In genomic region chr11:75344186-75344585, GRCh38 we compare ENCODE assay signal across 16 cellular contexts. TPM values are rescaled to one million over a fixed set of nuclear protein-coding genes. Genes with fewer than 3 reads are reported as not detected.
A peak's percentile ranks its signal among the peaks of the same experiment; 100 is the strongest.
DNase-seq lines count a peak whose midpoint lies in the region; FAIRE-seq and TF ChIP-seq lines count a peak whose summit lies in the region.
"Had no signal": no experiment of that assay in that cellular context is flagged by ENCODE, and none has a peak within 500 bp of the region (broad histone marks: within the 10 kb centered on the region; RNA-seq: fewer than 3 reads in every experiment).

No MANE protein-coding gene starts in this region.

- H3K56ac ChIP-seq in H1 (replicated peaks; ENCODE audit: insufficient read length, low read depth, low read length) = no peak overlapping the region

- H3K18ac ChIP-seq in H1 (ENCODE audit: extremely low read depth, low read length) = peak overlapping the region; percentile 34

- H3K14ac ChIP-seq in H1 (ENCODE audit: insufficient read length) = peak overlapping the region; percentile 52

- TF ChIP-seq EP300 in H1 (IDR thresholded peaks at IDR 0.05; ENCODE audit: borderline replicate concordance in 1 of 2, low read depth in 2 of 2, low read length in 2 of 2) = no peak

- H2AK5ac ChIP-seq in H1 (ENCODE audit: low read depth, low read length) = peak overlapping the region; percentile 93; the same call in 1 of the 2 replicates

- no peak overlapping the region; the same call in none of the 2 replicates for H4K8ac ChIP-seq in H1 (ENCODE audit: extremely low read depth, insufficient read depth, low read length)

- CTCF ChIA-PET in H1 (lab: Charles Lee; ENCODE audit: partially characterized antibody) = interaction anchor here (1.6 to 6.1 kb wide), 3 partner anchors 32 to 65 kb away, joined by 6 to 45 read pairs (median 8); no protein-coding TSS in a partner anchor

- H2AFZ ChIP-seq in H1 (ENCODE audit: low read length) = no peak overlapping the region

- peaks cover 17 to 45% (median 26%) of the 10 kb centered on the region in 4 experiments for H3K4me1 ChIP-seq in H1 (replicated peaks in 1 of 4; ENCODE audit: control insufficient read depth in 3 of 4, insufficient read depth in 4 of 4, low read length in 3 of 4)

- H3K36me3 Mint-ChIP-seq in neural crest cell (ENCODE audit: low read depth) = no peaks in the 10 kb centered on the region
- H3K36me3 Mint-ChIP-seq: mesothelial cell of epicardium had no signal

- no peaks in the 10 kb centered on the region for H3K27me3 Mint-ChIP-seq in neural crest cell (ENCODE audit: low read depth)
- H3K27me3 Mint-ChIP-seq: B cell had no signal

- peak overlapping the region; percentile 83; the same call in 1 of the 2 replicates for H2BK15ac ChIP-seq in H1 (ENCODE audit: low read length)

- H3K4me3 Mint-ChIP-seq in neural crest cell = no peak overlapping the region
- H3K4me3 Mint-ChIP-seq: B cell, mesothelial cell of epicardium had no signal

- peak overlapping the region; percentile 18 for H3K4ac ChIP-seq in H1 (replicated peaks; ENCODE audit: insufficient read length, low read depth, low read length)

- H3K27ac ChIP-seq in 22Rv1 (peak overlapping the region; percentile 82), H1 (ENCODE audit: low read depth, low read length) (no peak overlapping the region; the same call in 1 of the 2 replicates)

- no peaks in the 10 kb centered on the region for H3K9me3 ChIP-seq in H1 (ENCODE audit: insufficient read depth in 2 of 2, low read depth in 1 of 2, low read length in 1 of 2)

- H4K91ac ChIP-seq in H1 (replicated peaks; ENCODE audit: insufficient read length, low read length) = peak overlapping the region; percentile 77

- H2BK20ac ChIP-seq in H1 (ENCODE audit: low read length) = peak overlapping the region; percentile 24; the same call in 1 of the 2 replicates

- 97% methylated on average over 3 of the region's 3 CpGs; no CpG with 5 or more reads in 1 of the 2 experiments for WGBS in H1 (ENCODE audit: extremely low coverage in 1 of 2, insufficient coverage in 1 of 2, insufficient read length in 1 of 2, insufficient replicate concordance in 2 of 2, low coverage in 1 of 2, low lambda C conversion rate in 2 of 2, missing lambda C conversion rate in 1 of 2), 2 experiments

- TF ChIP-seq CTCF in 22Rv1 (IDR thresholded peaks at IDR 0.05) (no peak), H1 (IDR thresholded peaks at IDR 0.05; ENCODE audit: control extremely low read depth in 1 of 3, insufficient read depth in 1 of 3, low read depth in 1 of 3, low read length in 3 of 3) (no peak), neural crest cell (conservative IDR thresholded peaks at IDR 0.05) (no peak)

- FAIRE-seq in H1 (lab: Jason Lieb, UNC) (no peak), H54 (lab: Jason Lieb, UNC) (no peak)
- FAIRE-seq: colon had no signal

- peak overlapping the region; percentile 80; the same call in 1 of the 2 replicates for H2BK5ac ChIP-seq in H1 (ENCODE audit: low read depth, low read length)

- no peak overlapping the region for H3K23ac ChIP-seq in H1 (ENCODE audit: insufficient read length)

- H2BK120ac ChIP-seq in H1 (replicated peaks; ENCODE audit: low read depth, low read length) = peak overlapping the region; percentile 68

- no peaks in the 10 kb centered on the region for H3K9me3 Mint-ChIP-seq in neural crest cell
- H3K9me3 Mint-ChIP-seq: mesothelial cell of epicardium had no signal

- TF ChIP-seq POLR2A in H1 (IDR thresholded peaks at IDR 0.05; ENCODE audit: control extremely low read depth in 1 of 2, low read depth in 2 of 2, low read length in 2 of 2) (no peak), H54 (IDR thresholded peaks at IDR 0.05; ENCODE audit: low read depth, low read length) (no peak)

- peak; percentile 36 for DNase-seq in H7
- DNase-seq in H1 (ENCODE audit: low read depth in 1 of 2, low spot score in 2 of 2) = no peak
- no peak for DNase-seq in neural crest cell (ENCODE audit: low read depth, low spot score)
- DNase-seq in kidney tubule cell (ENCODE audit: low spot score) = no peak
- no peak for DNase-seq in H54 (ENCODE audit: insufficient read length, low spot score)
- DNase-seq in NCI-H510A treated with DMSO at 0.1 percent for 48 hours (lab: John Stamatoyannopoulos, UW) = no peak
- no peak for DNase-seq in GDM1 (lab: John Stamatoyannopoulos, UW)
- DNase-seq: activated CD4-positive, CD25-positive, alpha-beta regulatory T cell; activated effector memory CD4-positive, alpha-beta T cell treated with Interleukin-2 at 50 U/mL for 16 hours; HCEC 1CT; NCI-H2227 treated with DMSO at 0.1 percent for 48 hours; stimulated activated CD4-positive, alpha-beta T cell treated with anti-CD3 and anti-CD28 coated beads, Interleukin-12 subunit alpha, Interleukin-12 subunit beta, amount 100 ng/mL, for 4 hours had no signal

- no peak overlapping the region for H4K5ac ChIP-seq in H1 (ENCODE audit: insufficient read length, low read depth, low read length)

- TF ChIP-seq RAD21 in H1 (IDR thresholded peaks at IDR 0.05 in 1 of 2, conservative IDR thresholded peaks at IDR 0.05 in 1 of 2; ENCODE audit: low read depth in 2 of 2, low read length in 2 of 2) = no peak

- H3K23me2 ChIP-seq in H1 (ENCODE audit: low read depth, low read length) = no peaks in the 10 kb centered on the region

- POLR2A ChIA-PET in H1 (lab: Charles Lee; ENCODE audit: partially characterized antibody) = interaction anchor here (1.3 to 8.8 kb wide), 4 partner anchors 6 to 55 kb away, joined by 3 to 72 read pairs (median 40); partner anchors contain the start of genes ARRB1 and RPS3

- H3K27me3 ChIP-seq in H7 (ENCODE audit: control insufficient read depth, insufficient read depth, low read length) (no peaks in the 10 kb centered on the region), H1 (replicated peaks in 1 of 4; ENCODE audit: control insufficient read depth in 3 of 4, extremely low read depth in 1 of 4, insufficient read depth in 3 of 4, low read length in 3 of 4) (no peaks in the 10 kb centered on the region)

- no peaks in the 10 kb centered on the region for H3K36me3 ChIP-seq in H7 (replicated peaks; ENCODE audit: control insufficient read depth, insufficient read depth, low read length)
- H3K36me3 ChIP-seq in H1 (ENCODE audit: control insufficient read depth in 2 of 4, insufficient read depth in 4 of 4, low read length in 3 of 4) = no peaks in the 10 kb centered on the region

- peaks cover 5% of the 10 kb centered on the region; the same call in 1 of the 2 replicates for H3K79me1 ChIP-seq in H1 (ENCODE audit: low read depth, low read length)

- H3K4me3 ChIP-seq in H7 (ENCODE audit: insufficient read depth, low read depth, low read length) (no peak overlapping the region), H1 (ENCODE audit: extremely low read depth in 1 of 4, insufficient read depth in 2 of 4, low read depth in 3 of 4, low read length in 4 of 4) (no peak overlapping the region)

- H3K27ac Mint-ChIP-seq in neural crest cell (ENCODE audit: unreplicated experiment) = peak overlapping the region; percentile 57
- H3K27ac Mint-ChIP-seq: B cell had no signal

- no peak overlapping the region for H3K9ac ChIP-seq in H1 (replicated peaks in 1 of 4; ENCODE audit: extremely low read depth in 1 of 4, low read depth in 3 of 4, low read length in 3 of 4)

- no peaks in the 10 kb centered on the region for H4K20me1 ChIP-seq in H1 (replicated peaks in 1 of 2; ENCODE audit: control insufficient read depth in 1 of 2, insufficient read depth in 2 of 2, low read length in 2 of 2)

- no peak overlapping the region; a peak in 1 of 4 replicates for H3K4me2 ChIP-seq in H1 (ENCODE audit: insufficient read depth in 1 of 2, low read depth in 2 of 2, low read length in 2 of 2)

- H3K79me2 ChIP-seq in H1 (ENCODE audit: control insufficient read depth in 1 of 2, insufficient read depth in 2 of 2, low read length in 2 of 2) = peaks cover 0 to 3% of the 10 kb centered on the region in 2 experiments; a peak in 1 of 4 replicates

- peaks cover 92% of the 10 kb centered on the region for H3K4me1 Mint-ChIP-seq in neural crest cell

- H2BK12ac ChIP-seq in H1 (ENCODE audit: low read depth, low read length) = peak overlapping the region; percentile 96; the same call in 1 of the 2 replicates

TF ChIP-seq in H1, 55 proteins besides CTCF, POLR2A, EP300 and RAD21 (continues in another document):
- TF ChIP-seq SP1 (IDR thresholded peaks at IDR 0.05; ENCODE audit: low read depth, low read length) (no peak), SIN3A (conservative IDR thresholded peaks at IDR 0.05 in 1 of 2, IDR thresholded peaks at IDR 0.05 in 1 of 2; ENCODE audit: low read depth in 1 of 2, low read length in 2 of 2) (no peak), CHD2 (IDR thresholded peaks at IDR 0.05; ENCODE audit: low read length) (no peak), MAFK (IDR thresholded peaks at IDR 0.05; ENCODE audit: low read depth, low read length) (no peak), TEAD4 (IDR thresholded peaks at IDR 0.05; ENCODE audit: low read depth, low read length) (no peak), TAF1 (IDR thresholded peaks at IDR 0.05; ENCODE audit: low read depth, low read length) (no peak), RNF2 (IDR thresholded peaks at IDR 0.05; ENCODE audit: borderline replicate concordance, low read depth, low read length, missing control alignments, poor library complexity, severe bottlenecking) (no peak), YY1 (IDR thresholded peaks at IDR 0.05; ENCODE audit: low read depth, low read length) (no peak)

RNA-seq across cellular contexts. Expression of gene ARRB1, which starts 7.3 kb away (rescaled TPM):
- total RNA-seq in H7 (2014; rRNA removed; shearing (Covaris generic)) = 110 and 116 TPM in 2 replicates
- total RNA-seq in H1 (2021; fragmentation: NEBNext Ultra II Directional; extraction: Animal tissue kit (Norgen Biotek cat#: 25700)) = 24.1 and 31.8 TPM in 2 replicates
- polyA plus RNA-seq in H1 (2011; rRNA removed) = 9.4 and 12.4 TPM in 2 replicates
- polyA plus RNA-seq in H1 (2011; cell fraction: cytosol; rRNA removed) = 14.0 TPM
- 16.7 TPM for polyA plus RNA-seq in H1 (2011; cell fraction: nucleus; rRNA removed)
- polyA plus RNA-seq in H1 (2012, experiment 1 of 2) = 8.9 to 11.1 TPM (median 10.3 TPM) in 4 replicates
- polyA plus RNA-seq in H1 (2012, experiment 2 of 2) = 7.6 TPM
- 26.6 TPM for polyA plus RNA-seq in H1 (2013, experiment 1 of 2)
- polyA plus RNA-seq in H1 (2013, experiment 2 of 2) = 27.4 TPM
- 37.7 and 39.1 TPM in 2 replicates for polyA minus RNA-seq in H1 (2011; rRNA and poly(A)+ RNA removed)
- 16.1 TPM for polyA minus RNA-seq in H1 (2011; cell fraction: cytosol; rRNA and poly(A)+ RNA removed)
- 27.9 TPM for polyA minus RNA-seq in H1 (2011; cell fraction: nucleus; rRNA and poly(A)+ RNA removed)
- total RNA-seq in neural crest cell = 53.8 and 56.5 TPM in 2 replicates

RNA-seq across cellular contexts. Expression of gene RPS3, which starts 55.1 kb away (rescaled TPM):
- 2,195 and 2,298 TPM in 2 replicates for total RNA-seq in H7 (2014; rRNA removed; shearing (Covaris generic))
- total RNA-seq in H1 (2021; fragmentation: NEBNext Ultra II Directional; extraction: Animal tissue kit (Norgen Biotek cat#: 25700)) = 3,813 and 3,882 TPM in 2 replicates
- 4,194 and 5,088 TPM in 2 replicates for polyA plus RNA-seq in H1 (2011; rRNA removed)
- 5,780 TPM for polyA plus RNA-seq in H1 (2011; cell fraction: cytosol; rRNA removed)
- polyA plus RNA-seq in H1 (2011; cell fraction: nucleus; rRNA removed) = 3,386 TPM
- 4,233 to 5,711 TPM (median 5,025 TPM) in 4 replicates for polyA plus RNA-seq in H1 (2012, experiment 1 of 2)
- 24,266 TPM for polyA plus RNA-seq in H1 (2012, experiment 2 of 2)
- 5,747 TPM for polyA plus RNA-seq in H1 (2013, experiment 1 of 2)
- 5,667 TPM for polyA plus RNA-seq in H1 (2013, experiment 2 of 2)
- 985 and 1,133 TPM in 2 replicates for polyA minus RNA-seq in H1 (2011; rRNA and poly(A)+ RNA removed)
- polyA minus RNA-seq in H1 (2011; cell fraction: cytosol; rRNA and poly(A)+ RNA removed) = 694 TPM
- polyA minus RNA-seq in H1 (2011; cell fraction: nucleus; rRNA and poly(A)+ RNA removed) = 657 TPM
- total RNA-seq in neural crest cell = 3,598 and 3,664 TPM in 2 replicates
